Comparison of ENCODE assay signal across 33 cellular contexts in genomic region chr14:77058082-77058481, GRCh38.
"Had no signal": no experiment of that assay in that cellular context is flagged by ENCODE, and none has a peak within 500 bp of the region (broad histone marks: within the 10 kb centered on the region; RNA-seq: fewer than 3 reads in every experiment).

No MANE protein-coding gene starts in this region.

- H3K27ac ChIP-seq: epithelial cell of prostate, esophagus squamous epithelium, left ventricle myocardium inferior, parathyroid adenoma, psoas muscle, vagina, WERI-Rb-1 had no signal

- H3K4me3 Mint-ChIP-seq: activated CD4-positive, alpha-beta memory T cell treated with anti-CD3 and anti-CD28 coated beads, Interleukin-2, amount 10 ng/mL, durations not matched to agents 7 days and 5 days; activated CD4-positive, alpha-beta T cell treated with anti-CD3 and anti-CD28 coated beads, Interleukin-2, amount 10 ng/mL, durations not matched to agents 7 days and 5 days; activated naive CD8-positive, alpha-beta T cell treated with anti-CD3 and anti-CD28 coated beads, Interleukin-2, amount 50 U/mL, for 24 hours; activated T-cell treated with anti-CD3 and anti-CD28 coated beads, Interleukin-2, amount 50 U/mL, for 24 hours; central memory CD8-positive, alpha-beta T cell; nephron progenitor cell; stimulated activated memory B cell treated with anti-CD40 and anti-IgM and Interleukin-4, amounts not matched to agents 10 μg/mL and 1 μg/mL and 100 μg/mL, for 72 hours; stimulated activated naive CD8-positive, alpha-beta T cell treated with anti-CD3 and anti-CD28 coated beads, Interleukin-15, amount 100 ng/mL, for 72 hours; type B pancreatic cell had no signal

- H2AFZ ChIP-seq: parathyroid adenoma had no signal

- H3K79me2 ChIP-seq: parathyroid adenoma had no signal

- H3K36me3 Mint-ChIP-seq: stimulated activated memory B cell treated with anti-CD40 and anti-IgM and Interleukin-4, amounts not matched to agents 10 μg/mL and 1 μg/mL and 100 μg/mL, for 72 hours; type B pancreatic cell had no signal

- ATAC-seq: activated naive CD8-positive, alpha-beta T cell treated with anti-CD3 and anti-CD28 coated beads, Interleukin-2, amount 50 U/mL, for 24 hours; mucosa of descending colon; psoas muscle; stimulated activated memory B cell treated with anti-CD40 and anti-IgM and Interleukin-4, amounts not matched to agents 10 μg/mL and 1 μg/mL and 100 μg/mL, for 72 hours; stimulated activated naive CD8-positive, alpha-beta T cell treated with anti-CD3 and anti-CD28 coated beads, Interleukin-15, amount 100 ng/mL, for 72 hours had no signal

- H3K27me3 Mint-ChIP-seq: activated CD4-positive, alpha-beta memory T cell treated with anti-CD3 and anti-CD28 coated beads, Interleukin-2, amount 10 ng/mL, durations not matched to agents 7 days and 5 days; activated CD4-positive, alpha-beta T cell treated with anti-CD3 and anti-CD28 coated beads, Interleukin-2, amount 10 ng/mL, durations not matched to agents 7 days and 5 days; activated naive CD8-positive, alpha-beta T cell treated with anti-CD3 and anti-CD28 coated beads, Interleukin-2, amount 50 U/mL, for 24 hours; activated T-cell treated with anti-CD3 and anti-CD28 coated beads, Interleukin-2, amount 50 U/mL, for 24 hours; central memory CD8-positive, alpha-beta T cell; stimulated activated memory B cell treated with anti-CD40 and anti-IgM and Interleukin-4, amounts not matched to agents 10 μg/mL and 1 μg/mL and 100 μg/mL, for 72 hours; stimulated activated naive CD8-positive, alpha-beta T cell treated with anti-CD3 and anti-CD28 coated beads, Interleukin-15, amount 100 ng/mL, for 72 hours; type B pancreatic cell had no signal

- H3K27ac Mint-ChIP-seq: activated CD4-positive, alpha-beta memory T cell treated with anti-CD3 and anti-CD28 coated beads, Interleukin-2, amount 10 ng/mL, durations not matched to agents 7 days and 5 days; activated CD4-positive, alpha-beta T cell treated with anti-CD3 and anti-CD28 coated beads, Interleukin-2, amount 10 ng/mL, durations not matched to agents 7 days and 5 days; activated naive CD8-positive, alpha-beta T cell treated with anti-CD3 and anti-CD28 coated beads, Interleukin-2, amount 50 U/mL, for 24 hours; activated T-cell treated with anti-CD3 and anti-CD28 coated beads, Interleukin-2, amount 50 U/mL, for 24 hours; nephron progenitor cell; stimulated activated memory B cell treated with anti-CD40 and anti-IgM and Interleukin-4, amounts not matched to agents 10 μg/mL and 1 μg/mL and 100 μg/mL, for 72 hours had no signal

- H3K9me3 ChIP-seq: vagina had no signal

- H3K27me3 ChIP-seq: esophagus squamous epithelium, vagina had no signal

- H3K4me3 ChIP-seq: esophagus squamous epithelium, left ventricle myocardium inferior, lung, mucosa of descending colon, psoas muscle, smooth muscle cell, vagina had no signal

- H3K36me3 ChIP-seq: esophagus squamous epithelium, left ventricle myocardium inferior, vagina, WERI-Rb-1 had no signal

- H3K9me3 Mint-ChIP-seq: activated CD4-positive, alpha-beta T cell treated with anti-CD3 and anti-CD28 coated beads, Interleukin-2, amount 10 ng/mL, durations not matched to agents 7 days and 5 days; activated naive CD8-positive, alpha-beta T cell treated with anti-CD3 and anti-CD28 coated beads, Interleukin-2, amount 50 U/mL, for 24 hours; activated T-cell treated with anti-CD3 and anti-CD28 coated beads, Interleukin-2, amount 50 U/mL, for 24 hours; central memory CD8-positive, alpha-beta T cell; stimulated activated memory B cell treated with anti-CD40 and anti-IgM and Interleukin-4, amounts not matched to agents 10 μg/mL and 1 μg/mL and 100 μg/mL, for 72 hours; stimulated activated naive CD8-positive, alpha-beta T cell treated with anti-CD3 and anti-CD28 coated beads, Interleukin-15, amount 100 ng/mL, for 72 hours; type B pancreatic cell had no signal

- H3K9ac ChIP-seq: parathyroid adenoma had no signal

- H3K4me2 ChIP-seq: smooth muscle cell had no signal

- DNase-seq: activated CD4-positive, alpha-beta memory T cell treated with anti-CD3 and anti-CD28 coated beads, Interleukin-2, amount 10 ng/mL, durations not matched to agents 7 days and 5 days; activated CD4-positive, alpha-beta T cell treated with anti-CD3 and anti-CD28 coated beads, Interleukin-2, amount 10 ng/mL, durations not matched to agents 7 days and 5 days; activated CD4-positive, CD25-positive, alpha-beta regulatory T cell treated with anti-CD3 and anti-CD28 coated beads, Interleukin-2, amount 50 U/mL, for 72 hours; activated CD8-positive, alpha-beta memory T cell treated with anti-CD3 and anti-CD28 coated beads, Interleukin-2, amount 50 U/mL, for 48 hours; activated gamma-delta T cell treated with Interleukin-2 at 50 U/mL for 16 hours; activated naive CD4-positive, alpha-beta T cell treated with anti-CD3 and anti-CD28 coated beads, Interleukin-2, amount 50 U/mL, for 16 hours; activated naive CD8-positive, alpha-beta T cell treated with anti-CD3 and anti-CD28 coated beads, Interleukin-2, amount 50 U/mL, for 24 hours; activated T-cell treated with anti-CD3 and anti-CD28 coated beads, Interleukin-2, amount 50 U/mL, for 24 hours; amygdala; dermis blood vessel endothelial cell; effector CD4-positive, alpha-beta T cell; esophagus squamous epithelium; foreskin melanocyte; left ventricle myocardium inferior; mucosa of descending colon; nephron progenitor cell; occipital lobe; stimulated activated CD4-positive, alpha-beta T cell treated with anti-CD3 and anti-CD28 coated beads, Interleukin-1b, Interleukin-23, amount 100 ng/mL, for 48 hours; stimulated activated CD4-positive, alpha-beta T cell treated with anti-CD3 and anti-CD28 coated beads, Interleukin-4, amount 100 ng/mL, for 4 hours; stimulated activated CD8-positive, alpha-beta memory T cell treated with anti-CD3 and anti-CD28 coated beads, Interleukin-4, amount 100 ng/mL, for 48 hours; stimulated activated naive CD8-positive, alpha-beta T cell treated with anti-CD3 and anti-CD28 coated beads, Interleukin-15, amount 100 ng/mL, for 72 hours; substantia nigra; T-helper 9 cell; WERI-Rb-1 had no signal
